Comparison of ENCODE assay signal across 19 cellular contexts in genomic region chr19:51356159-51356801, GRCh38. TPM values are rescaled to one million over a fixed set of nuclear protein-coding genes. Genes with fewer than 3 reads are reported as not detected.
A peak's percentile ranks its signal among the peaks of the same experiment; 100 is the strongest.
DNase-seq lines count a peak whose midpoint lies in the region; ATAC-seq, FAIRE-seq and TF ChIP-seq lines count a peak whose summit lies in the region.
"Had no signal": no experiment of that assay in that cellular context is flagged by ENCODE, and none has a peak within 500 bp of the region (broad histone marks: within the 10 kb centered on the region; RNA-seq: fewer than 3 reads in every experiment).

No MANE protein-coding gene starts in this region.

- no peaks in the 10 kb centered on the region for H3K27me3 Mint-ChIP-seq in activated naive CD8-positive, alpha-beta T cell treated with anti-CD3 and anti-CD28 coated beads, Interleukin-2, amount 10 ng/mL, durations not matched to agents 7 days and 5 days
- no peaks in the 10 kb centered on the region for H3K27me3 Mint-ChIP-seq in activated naive CD8-positive, alpha-beta T cell treated with anti-CD3 and anti-CD28 coated beads, Interleukin-2, amount 50 U/mL, for 24 hours
- H3K27me3 Mint-ChIP-seq in stimulated activated naive B cell treated with anti-CD40 and anti-IgM and Interleukin-4, amounts not matched to agents 10 μg/mL and 1 μg/mL and 100 μg/mL, for 72 hours, result no peaks in the 10 kb centered on the region

- H3K36me3 Mint-ChIP-seq in activated naive CD8-positive, alpha-beta T cell treated with anti-CD3 and anti-CD28 coated beads, Interleukin-2, amount 10 ng/mL, durations not matched to agents 7 days and 5 days, result peaks cover 31% of the 10 kb centered on the region
- H3K36me3 Mint-ChIP-seq in activated naive CD8-positive, alpha-beta T cell treated with anti-CD3 and anti-CD28 coated beads, Interleukin-2, amount 50 U/mL, for 24 hours (ENCODE audit: low read depth), result peaks cover 31% of the 10 kb centered on the region
- H3K36me3 Mint-ChIP-seq in stimulated activated naive B cell treated with anti-CD40 and anti-IgM and Interleukin-4, amounts not matched to agents 10 μg/mL and 1 μg/mL and 100 μg/mL, for 72 hours, result peaks cover 35 to 43% of the 10 kb centered on the region in 2 donors

- no peak overlapping the region for H3K4me3 Mint-ChIP-seq in activated naive CD8-positive, alpha-beta T cell treated with anti-CD3 and anti-CD28 coated beads, Interleukin-2, amount 10 ng/mL, durations not matched to agents 7 days and 5 days
- H3K4me3 Mint-ChIP-seq in activated naive CD8-positive, alpha-beta T cell treated with anti-CD3 and anti-CD28 coated beads, Interleukin-2, amount 50 U/mL, for 24 hours, result no peak overlapping the region
- no peak overlapping the region for H3K4me3 Mint-ChIP-seq in stimulated activated naive B cell treated with anti-CD40 and anti-IgM and Interleukin-4, amounts not matched to agents 10 μg/mL and 1 μg/mL and 100 μg/mL, for 72 hours
- H3K4me3 Mint-ChIP-seq: GM23338 had no signal

- H3K27ac Mint-ChIP-seq in activated naive CD8-positive, alpha-beta T cell treated with anti-CD3 and anti-CD28 coated beads, Interleukin-2, amount 10 ng/mL, durations not matched to agents 7 days and 5 days, result peak overlapping the region; percentile 42
- H3K27ac Mint-ChIP-seq in activated naive CD8-positive, alpha-beta T cell treated with anti-CD3 and anti-CD28 coated beads, Interleukin-2, amount 50 U/mL, for 24 hours, result no peak overlapping the region
- H3K27ac Mint-ChIP-seq in stimulated activated naive B cell treated with anti-CD40 and anti-IgM and Interleukin-4, amounts not matched to agents 10 μg/mL and 1 μg/mL and 100 μg/mL, for 72 hours, result peak overlapping the region; percentile 42
- H3K27ac Mint-ChIP-seq: GM23338 had no signal

- ATAC-seq in activated naive CD8-positive, alpha-beta T cell treated with anti-CD3 and anti-CD28 coated beads, Interleukin-2, amount 10 ng/mL, durations not matched to agents 7 days and 5 days (ENCODE audit: low read depth), result no peak
- ATAC-seq in activated naive CD8-positive, alpha-beta T cell treated with anti-CD3 and anti-CD28 coated beads, Interleukin-2, amount 50 U/mL, for 24 hours, result no peak
- peak; percentile 86 for ATAC-seq in left lobe of liver
- no peak for ATAC-seq in stimulated activated naive B cell treated with anti-CD40 and anti-IgM and Interleukin-4, amounts not matched to agents 10 μg/mL and 1 μg/mL and 100 μg/mL, for 72 hours (replicated peaks)
- ATAC-seq: GM23338, HCT116, Panc1 had no signal

- FAIRE-seq in GM12891 (lab: Jason Lieb, UNC), result no peak
- FAIRE-seq: GM12892, HTR-8/SVneo had no signal

- no peak for DNase-seq in activated naive CD8-positive, alpha-beta T cell treated with anti-CD3 and anti-CD28 coated beads, Interleukin-2, amount 10 ng/mL, durations not matched to agents 7 days and 5 days
- no peak for DNase-seq in activated naive CD8-positive, alpha-beta T cell treated with anti-CD3 and anti-CD28 coated beads, Interleukin-2, amount 50 U/mL, for 24 hours
- DNase-seq in left lobe of liver (ENCODE audit: low spot score) (peak; percentile 85), GM12891 (ENCODE audit: insufficient read length, low spot score) (no peak), mesenteric fat pad (ENCODE audit: low spot score) (no peak)
- DNase-seq in stimulated activated naive B cell treated with anti-CD40 and anti-IgM and Interleukin-4, amounts not matched to agents 10 μg/mL and 1 μg/mL and 100 μg/mL, for 72 hours, result no peak
- DNase-seq: GF-D8, NCI-H1105 treated with DMSO at 0.1 percent for 48 hours, NCI-H1694 treated with DMSO at 0.1 percent for 48 hours, NCI-H2107, NCI-H2227 treated with DMSO at 0.1 percent for 48 hours, NCI-H524 had no signal

- H3K9me3 Mint-ChIP-seq in activated naive CD8-positive, alpha-beta T cell treated with anti-CD3 and anti-CD28 coated beads, Interleukin-2, amount 10 ng/mL, durations not matched to agents 7 days and 5 days, result no peaks in the 10 kb centered on the region
- no peaks in the 10 kb centered on the region for H3K9me3 Mint-ChIP-seq in activated naive CD8-positive, alpha-beta T cell treated with anti-CD3 and anti-CD28 coated beads, Interleukin-2, amount 50 U/mL, for 24 hours
- H3K9me3 Mint-ChIP-seq in stimulated activated naive B cell treated with anti-CD40 and anti-IgM and Interleukin-4, amounts not matched to agents 10 μg/mL and 1 μg/mL and 100 μg/mL, for 72 hours, result no peaks in the 10 kb centered on the region
- H3K9me3 Mint-ChIP-seq: GM23338 had no signal

- H3K4me1 Mint-ChIP-seq in activated naive CD8-positive, alpha-beta T cell treated with anti-CD3 and anti-CD28 coated beads, Interleukin-2, amount 10 ng/mL, durations not matched to agents 7 days and 5 days, result peaks cover 28% of the 10 kb centered on the region
- H3K4me1 Mint-ChIP-seq in activated naive CD8-positive, alpha-beta T cell treated with anti-CD3 and anti-CD28 coated beads, Interleukin-2, amount 50 U/mL, for 24 hours, result peaks cover 36% of the 10 kb centered on the region
- H3K4me1 Mint-ChIP-seq in stimulated activated naive B cell treated with anti-CD40 and anti-IgM and Interleukin-4, amounts not matched to agents 10 μg/mL and 1 μg/mL and 100 μg/mL, for 72 hours, result peaks cover 2 to 10% of the 10 kb centered on the region in 2 donors

- POLR2A ChIA-PET in activated naive CD8-positive, alpha-beta T cell treated with anti-CD3 and anti-CD28 coated beads, Interleukin-2, amount 10 ng/mL, durations not matched to agents 7 days and 5 days (lab: Charles Lee), result no interaction called here

- TF ChIP-seq POLR2A in GM12891 (IDR thresholded peaks at IDR 0.05; ENCODE audit: low read depth, low read length), result no peak

TF ChIP-seq in GM12891, 5 proteins besides CTCF, POLR2A, EP300 and RAD21:
- no peak for TF ChIP-seq SPI1 (IDR thresholded peaks at IDR 0.05; ENCODE audit: low read depth, low read length)
- TF ChIP-seq POLR2AphosphoS5 (IDR thresholded peaks at IDR 0.05; ENCODE audit: low read depth, low read length), result no peak

RNA-seq across cellular contexts. Expression of gene ETFB, which starts 9.9 kb away (rescaled TPM):
- total RNA-seq in activated naive CD8-positive, alpha-beta T cell treated with anti-CD3 and anti-CD28 coated beads, Interleukin-2, amount 10 ng/mL, durations not matched to agents 7 days and 5 days, result 100 to 1,000 TPM; 121 to 124 TPM
- total RNA-seq in left lobe of liver (378 TPM), mesenteric fat pad (194 TPM)
- 106 TPM for polyA plus RNA-seq in GM12891 (2012; ENCODE audit: low read depth, missing spikeins)

RNA-seq across cellular contexts. Expression of gene CLDND2, which starts 12.5 kb away (rescaled TPM):
- total RNA-seq in activated naive CD8-positive, alpha-beta T cell treated with anti-CD3 and anti-CD28 coated beads, Interleukin-2, amount 10 ng/mL, durations not matched to agents 7 days and 5 days, result 10 to 100 TPM; 11.6 to 13.4 TPM
- total RNA-seq in left lobe of liver, result not detected
- polyA plus RNA-seq in GM12891 (2012; ENCODE audit: low read depth, missing spikeins), result 1.0 TPM
- 4.4 TPM for total RNA-seq in mesenteric fat pad
- total RNA-seq: A673, Daoy, GM23338 had no signal

RNA-seq across cellular contexts. Expression of gene VSIG10L, which starts 14.3 kb away (rescaled TPM):
- under 1 TPM; 0.62 to 0.94 TPM for total RNA-seq in activated naive CD8-positive, alpha-beta T cell treated with anti-CD3 and anti-CD28 coated beads, Interleukin-2, amount 10 ng/mL, durations not matched to agents 7 days and 5 days
- 1.8 TPM for total RNA-seq in left lobe of liver
- 0.99 TPM for polyA plus RNA-seq in GM12891 (2012; ENCODE audit: low read depth, missing spikeins)
- total RNA-seq in mesenteric fat pad, result 2.4 TPM

RNA-seq across cellular contexts. Expression of gene NKG7, which starts 16.2 kb away (rescaled TPM):
- 100 to 1,000 TPM; 263 TPM for total RNA-seq in activated naive CD8-positive, alpha-beta T cell treated with anti-CD3 and anti-CD28 coated beads, Interleukin-2, amount 10 ng/mL, durations not matched to agents 7 days and 5 days
- total RNA-seq in left lobe of liver (1.7 TPM), mesenteric fat pad (3.7 TPM)
- 19.4 TPM for polyA plus RNA-seq in GM12891 (2012; ENCODE audit: low read depth, missing spikeins)
- total RNA-seq: A673, Daoy, GM23338 had no signal
- polyA plus RNA-seq: GM23338 had no signal

RNA-seq across cellular contexts. Expression of gene LIM2, which starts 31.5 kb away (rescaled TPM):
- total RNA-seq in activated naive CD8-positive, alpha-beta T cell treated with anti-CD3 and anti-CD28 coated beads, Interleukin-2, amount 10 ng/mL, durations not matched to agents 7 days and 5 days, result not detected
- total RNA-seq in left lobe of liver, result not detected
- 1.5 TPM for polyA plus RNA-seq in GM12891 (2012; ENCODE audit: low read depth, missing spikeins)
- total RNA-seq in mesenteric fat pad, result not detected
- total RNA-seq: A673, Daoy, GM23338 had no signal
- polyA plus RNA-seq: GM23338 had no signal
